21 cellular contexts compared by ENCODE assay signal in the genomic region with DNA sequence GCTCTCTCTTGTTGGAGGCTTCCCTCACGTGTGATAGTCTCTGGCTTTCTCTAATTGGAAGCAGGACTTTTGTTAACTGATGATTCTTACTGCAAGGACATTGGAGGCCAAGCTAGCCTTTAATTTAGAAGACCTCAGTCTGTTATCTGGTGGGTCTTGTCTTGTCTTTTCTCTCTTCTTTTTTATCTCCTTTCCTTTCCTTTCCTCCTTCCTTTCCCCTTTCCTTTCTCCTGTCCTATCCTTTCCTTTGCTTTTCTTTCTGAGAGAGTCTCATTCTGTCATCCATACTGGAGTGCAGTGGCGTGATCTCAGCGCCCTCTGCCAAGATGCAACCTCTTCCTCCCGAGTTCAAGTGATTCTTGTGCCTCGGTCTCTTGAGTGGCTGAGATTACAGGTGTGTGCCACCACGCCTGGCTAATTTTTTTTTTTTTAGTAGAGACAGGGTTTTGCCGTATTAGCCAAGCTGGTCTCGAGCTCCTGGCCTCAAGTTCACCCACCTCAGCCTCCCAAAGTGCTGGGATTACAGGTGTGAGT. TPM values are rescaled to one million over a fixed set of nuclear protein-coding genes. Genes with fewer than 3 reads are reported as not detected.
"Had no signal": no experiment of that assay in that cellular context is flagged by ENCODE, and none has a peak within 500 bp of the region (broad histone marks: within the 10 kb centered on the region; RNA-seq: fewer than 3 reads in every experiment).

No MANE protein-coding gene starts in this region.

- H3K27ac Mint-ChIP-seq: naive thymus-derived CD4-positive, alpha-beta T cell; nephron progenitor cell; stimulated activated naive B cell treated with anti-CD40 and anti-IgM and Interleukin-4, amounts not matched to agents 10 μg/mL and 1 μg/mL and 100 μg/mL, for 72 hours had no signal

- H3K9me3 ChIP-seq: gastrocnemius medialis, heart right ventricle, sigmoid colon, testis had no signal

- FAIRE-seq: urothelium cell line had no signal

- H3K4me3 ChIP-seq: coronary artery, dorsolateral prefrontal cortex, gastrocnemius medialis, heart right ventricle, sigmoid colon, skin epidermis, testis had no signal

- H3K9me3 Mint-ChIP-seq: naive thymus-derived CD4-positive, alpha-beta T cell; nephron progenitor cell; stimulated activated naive B cell treated with anti-CD40 and anti-IgM and Interleukin-4, amounts not matched to agents 10 μg/mL and 1 μg/mL and 100 μg/mL, for 72 hours; stimulated activated naive CD8-positive, alpha-beta T cell treated with anti-CD3 and anti-CD28 coated beads, Interleukin-15, amount 100 ng/mL, for 72 hours had no signal

- H3K4me1 Mint-ChIP-seq: nephron progenitor cell had no signal

- H3K4me1 ChIP-seq: gastrocnemius medialis, sigmoid colon, testis had no signal

- H3K27ac ChIP-seq: coronary artery, gastrocnemius medialis, heart right ventricle, sigmoid colon, skin epidermis, testis had no signal

- DNase-seq: dorsolateral prefrontal cortex; effector CD8-positive, alpha-beta T cell; gastrocnemius medialis; heart right ventricle; hypothalamus; islet precursor cell; naive thymus-derived CD4-positive, alpha-beta T cell; nephron progenitor cell; posterior cingulate gyrus; sigmoid colon; stimulated activated CD4-positive, alpha-beta T cell treated with anti-CD3 and anti-CD28 coated beads, Interleukin-2, amount 100 ng/mL, for 24 hours; stimulated activated CD4-positive, alpha-beta T cell treated with anti-CD3 and anti-CD28 coated beads, Interleukin-4, amount 100 ng/mL, for 4 hours; stimulated activated naive B cell treated with anti-CD40 and anti-IgM and Interleukin-4, amounts not matched to agents 10 μg/mL and 1 μg/mL and 100 μg/mL, for 72 hours; stimulated activated naive CD8-positive, alpha-beta T cell treated with anti-CD3 and anti-CD28 coated beads, Interleukin-15, amount 100 ng/mL, for 72 hours; testis; trophoblast cell had no signal

- ATAC-seq: esophagus mucosa; gastrocnemius medialis; heart right ventricle; left lobe of liver; naive thymus-derived CD4-positive, alpha-beta T cell; stimulated activated naive B cell treated with anti-CD40 and anti-IgM and Interleukin-4, amounts not matched to agents 10 μg/mL and 1 μg/mL and 100 μg/mL, for 72 hours; stimulated activated naive CD8-positive, alpha-beta T cell treated with anti-CD3 and anti-CD28 coated beads, Interleukin-15, amount 100 ng/mL, for 72 hours had no signal

- H3K27me3 Mint-ChIP-seq: naive thymus-derived CD4-positive, alpha-beta T cell; stimulated activated naive B cell treated with anti-CD40 and anti-IgM and Interleukin-4, amounts not matched to agents 10 μg/mL and 1 μg/mL and 100 μg/mL, for 72 hours; stimulated activated naive CD8-positive, alpha-beta T cell treated with anti-CD3 and anti-CD28 coated beads, Interleukin-15, amount 100 ng/mL, for 72 hours had no signal

- H3K4me3 Mint-ChIP-seq: naive thymus-derived CD4-positive, alpha-beta T cell; nephron progenitor cell; stimulated activated naive B cell treated with anti-CD40 and anti-IgM and Interleukin-4, amounts not matched to agents 10 μg/mL and 1 μg/mL and 100 μg/mL, for 72 hours; stimulated activated naive CD8-positive, alpha-beta T cell treated with anti-CD3 and anti-CD28 coated beads, Interleukin-15, amount 100 ng/mL, for 72 hours had no signal

- H3K27me3 ChIP-seq: dorsolateral prefrontal cortex, gastrocnemius medialis, heart right ventricle, sigmoid colon, testis had no signal

RNA-seq across cellular contexts. Expression of a gene that starts 40.2 kb away (rescaled TPM):
- polyA plus RNA-seq: naive thymus-derived CD4-positive, alpha-beta T cell had no signal
